In the genomic region with DNA sequence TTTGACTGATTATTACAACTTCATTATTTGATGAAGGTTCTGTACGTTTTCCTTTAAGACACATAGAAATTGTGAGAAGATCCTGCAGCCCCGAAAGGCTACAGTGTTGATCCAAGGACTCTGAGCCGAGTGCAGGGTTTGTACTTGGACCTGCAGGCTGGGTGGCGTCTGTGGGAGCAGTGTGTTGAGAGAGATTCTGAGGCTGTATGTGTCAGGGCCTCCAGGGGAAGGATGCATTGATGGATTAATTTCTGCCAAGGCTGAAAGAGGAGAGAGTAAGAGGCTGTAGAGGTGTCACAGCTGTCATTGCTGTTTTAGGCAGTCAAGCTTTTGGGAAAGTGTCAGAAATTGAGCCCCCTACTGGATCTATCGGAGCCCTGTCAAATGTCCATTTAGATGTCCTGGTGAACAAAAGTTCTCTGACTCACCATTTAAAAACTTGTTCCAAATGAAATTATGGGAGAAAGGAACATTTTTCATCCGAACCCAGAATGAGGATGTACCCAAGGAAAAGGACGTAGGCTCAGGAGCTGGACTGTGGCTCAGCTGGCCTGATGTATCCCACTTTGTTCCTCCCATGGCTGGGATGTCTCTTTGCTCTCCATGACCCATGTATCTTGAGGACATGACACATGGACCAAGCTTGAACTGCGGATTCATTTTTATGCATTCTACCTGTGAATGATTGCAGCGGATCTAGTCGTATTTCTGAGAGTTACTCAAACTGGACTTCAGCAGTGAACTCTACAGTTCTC, we compare ENCODE assay signal across 12 cellular contexts.
DNase-seq lines count a peak whose midpoint lies in the region; ATAC-seq and TF ChIP-seq lines count a peak whose summit lies in the region.
"Had no signal": no experiment of that assay in that cellular context is flagged by ENCODE, and none has a peak within 500 bp of the region (broad histone marks: within the 10 kb centered on the region; RNA-seq: fewer than 3 reads in every experiment).

No MANE protein-coding gene starts in this region.

- H3K36me3 Mint-ChIP-seq in endothelial cell (ENCODE audit: low read depth, unreplicated experiment): no peaks in the 10 kb centered on the region

- no peak for TF ChIP-seq CTCF in endothelial cell (IDR thresholded peaks at IDR 0.05; ENCODE audit: unreplicated experiment)
- peak; percentile 53 for TF ChIP-seq CTCF in osteoblast (IDR thresholded peaks at IDR 0.05; ENCODE audit: extremely low read depth, low read depth, low read length)

- H2AFZ ChIP-seq in osteoblast (ENCODE audit: low read length): no peak overlapping the region

- ATAC-seq in HG02981 (IDR thresholded peaks at IDR 0.05; ENCODE audit: unreplicated experiment): no peak
- no peak for ATAC-seq in GM18873 (IDR thresholded peaks at IDR 0.05; ENCODE audit: low FRiP score, unreplicated experiment)

- H3K27me3 ChIP-seq in osteoblast (ENCODE audit: insufficient read depth, low read length): no peaks in the 10 kb centered on the region
- H3K27me3 ChIP-seq: testis had no signal

- no peaks in the 10 kb centered on the region for H3K9me3 Mint-ChIP-seq in endothelial cell (ENCODE audit: unreplicated experiment)

- no peak overlapping the region for H3K4me3 Mint-ChIP-seq in endothelial cell (ENCODE audit: unreplicated experiment)

- peak overlapping the region; percentile 29 for H3K27ac ChIP-seq in osteoblast (ENCODE audit: low read depth, low read length)
- H3K27ac ChIP-seq: SK-N-MC, testis had no signal

- peak overlapping the region; percentile 50 for H3K4me2 ChIP-seq in osteoblast (ENCODE audit: insufficient read depth, low read length)

- peaks cover 64% of the 10 kb centered on the region for H3K4me1 ChIP-seq in osteoblast (ENCODE audit: insufficient read depth, low read length)

- DNase-seq in ELF-1 (ENCODE audit: low read depth, low spot score) (peak; percentile 36), NCI-H524 treated with DMSO at 0.1 percent for 48 hours (lab: John Stamatoyannopoulos, UW) (peak; percentile 40), endothelial cell (ENCODE audit: low spot score) (no peak), osteoblast (ENCODE audit: insufficient read length, low spot score, missing footprints) (no peak)
- no peak for DNase-seq in activated CD4-positive, alpha-beta T cell treated with anti-CD3 and anti-CD28 coated beads for 4 hours
- DNase-seq in activated T-cell treated with anti-CD3 and anti-CD28 coated beads, Interleukin-2, amount 50 U/mL, for 48 hours: no peak
- DNase-seq: NCI-H1092 treated with DMSO at 0.1 percent for 48 hours; stimulated activated CD4-positive, alpha-beta T cell treated with anti-CD3 and anti-CD28 coated beads, Interleukin-12 subunit alpha, Interleukin-12 subunit beta, amount 100 ng/mL, for 4 hours; testis had no signal

- no peaks in the 10 kb centered on the region for H3K36me3 ChIP-seq in osteoblast (ENCODE audit: insufficient read depth, low read length)

- H3K79me2 ChIP-seq in osteoblast (ENCODE audit: insufficient read depth, low read length): peaks cover 47% of the 10 kb centered on the region

- peaks cover 54% of the 10 kb centered on the region for H3K4me1 Mint-ChIP-seq in endothelial cell (ENCODE audit: unreplicated experiment)

- H3K27ac Mint-ChIP-seq in endothelial cell (ENCODE audit: unreplicated experiment): peak overlapping the region; percentile 98

- H3K9me3 ChIP-seq in osteoblast (ENCODE audit: low read depth, low read length): no peaks in the 10 kb centered on the region
- H3K9me3 ChIP-seq: testis had no signal

- H3K4me3 ChIP-seq in osteoblast (ENCODE audit: insufficient read depth, low read length): no peak overlapping the region
- H3K4me3 ChIP-seq: SK-N-MC, testis had no signal

- H4K20me1 ChIP-seq in osteoblast (ENCODE audit: insufficient read depth, low read length): no peaks in the 10 kb centered on the region

- H3K27me3 Mint-ChIP-seq in endothelial cell (ENCODE audit: unreplicated experiment): peaks cover 8% of the 10 kb centered on the region

Comparison
In these comparisons a context has a peak if more than half of its experiments do, and no peak if none do; other contexts are left out.
1. DNase-seq: peak in ELF-1 (single experiment) and NCI-H524 treated with DMSO at 0.1 percent for 48 hours (single experiment); none in endothelial cell (single experiment), osteoblast (single experiment), activated CD4-positive, alpha-beta T cell treated with anti-CD3 and anti-CD28 coated beads for 4 hours (0 of 2) and activated T-cell treated with anti-CD3 and anti-CD28 coated beads, Interleukin-2, amount 50 U/mL, for 48 hours (0 of 2).